7 cellular contexts compared by ENCODE assay signal in genomic region chr15:90164239-90164638, GRCh38. TPM values are rescaled to one million over a fixed set of nuclear protein-coding genes. Genes with fewer than 3 reads are reported as not detected.
DNase-seq lines count a peak whose midpoint lies in the region; ATAC-seq and TF ChIP-seq lines count a peak whose summit lies in the region.
"Not testable (repeated sequence)": the region's sequence is repeated elsewhere in the genome, so short reads cannot be mapped to it uniquely, and the experiment has no call there.

No MANE protein-coding gene starts in this region.

- H3K4ac ChIP-seq in IMR-90 (ENCODE audit: low read depth, low read length), result not testable (repeated sequence)

- not testable (repeated sequence) for H3K9me2 ChIP-seq in hepatocyte (replicated peaks; ENCODE audit: insufficient read depth)

- not testable (repeated sequence) for H3K36me3 Mint-ChIP-seq in activated T-cell treated with anti-CD3 and anti-CD28 coated beads, Interleukin-2, amount 50 U/mL, for 24 hours (ENCODE audit: low read depth); dendritic cell treated with granulocyte-macrophage colony-stimulating factor and Interleukin-4, amounts not matched to agents 40 ng/mL and 50 ng/mL, for 4 days (ENCODE audit: low read depth)

- not testable (repeated sequence) for BruUV-seq in IMR-90 (replicated peaks; lab: Mats Ljungman, UMichigan)

- WGBS in IMR-90 (ENCODE audit: extremely low coverage in 2 of 2, insufficient read length in 1 of 2), 2 experiments, result 67% methylated on average over 1 of the region's 3 CpGs; no CpG with 5 or more reads in 1 of the 2 experiments
- WGBS in hepatocyte (ENCODE audit: low lambda C conversion rate, missing lambda C conversion rate), result 96% methylated on average over 3 of the region's 3 CpGs
- 93 to 97% methylated on average over 3 of the region's 3 CpGs for WGBS in sigmoid colon, 2 donors

- peak overlapping the region; percentile 6; the same call in 1 of the 2 replicates for H3K27ac ChIP-seq in C4-2B
- H3K27ac ChIP-seq in IMR-90 (ENCODE audit: insufficient read depth, low read length), result not testable (repeated sequence)
- H3K27ac ChIP-seq in RWPE1, result peak overlapping the region; percentile 94
- H3K27ac ChIP-seq in hepatocyte, result peak overlapping the region; percentile 94
- H3K27ac ChIP-seq in sigmoid colon, result peak overlapping the region in 3 of 4 donors; percentile 9 to 84 (median 70)

- not testable (repeated sequence) for TF ChIP-seq CTCF in C4-2B (conservative IDR thresholded peaks at IDR 0.05); IMR-90 (conservative IDR thresholded peaks at IDR 0.05; ENCODE audit: low read depth, low read length); RWPE1 (conservative IDR thresholded peaks at IDR 0.05; ENCODE audit: low read depth); hepatocyte (IDR thresholded peaks at IDR 0.05; ENCODE audit: poor library complexity); sigmoid colon (IDR thresholded peaks at IDR 0.05)

- H3K36me3 ChIP-seq in IMR-90 (ENCODE audit: control insufficient read depth, insufficient read depth, low read length); hepatocyte (replicated peaks; ENCODE audit: insufficient read depth, low read depth); sigmoid colon: not testable (repeated sequence)

- TF ChIP-seq RAD21 in IMR-90 (IDR thresholded peaks at IDR 0.05; ENCODE audit: low read length), result not testable (repeated sequence)

- 0 out of 4 replicates have a peak overlapping the region, but pooled peaks have one; percentile 18 to 50 for H4K8ac ChIP-seq in IMR-90 (ENCODE audit: low read depth in 2 of 2, low read length in 2 of 2)

- not testable (repeated sequence) for H2BK5ac ChIP-seq in IMR-90 (ENCODE audit: low read depth, low read length, poor library complexity, severe bottlenecking)

- dilution Hi-C loops in IMR-90 (cut with HindIII; ENCODE audit: low sequenced_read_pairs, unreplicated experiment), result not testable (repeated sequence)

- H3K27ac Mint-ChIP-seq in activated T-cell treated with anti-CD3 and anti-CD28 coated beads, Interleukin-2, amount 50 U/mL, for 24 hours, result peak overlapping the region; percentile 23
- peak overlapping the region; percentile 44 for H3K27ac Mint-ChIP-seq in dendritic cell treated with granulocyte-macrophage colony-stimulating factor and Interleukin-4, amounts not matched to agents 40 ng/mL and 50 ng/mL, for 4 days

- not testable (repeated sequence) for H3K27me3 Mint-ChIP-seq in activated T-cell treated with anti-CD3 and anti-CD28 coated beads, Interleukin-2, amount 50 U/mL, for 24 hours; dendritic cell treated with granulocyte-macrophage colony-stimulating factor and Interleukin-4, amounts not matched to agents 40 ng/mL and 50 ng/mL, for 4 days

- H3K9me1 ChIP-seq in IMR-90 (ENCODE audit: insufficient read depth, low read length), result not testable (repeated sequence)

- peak overlapping the region; percentile 76; the same call in 1 of the 2 replicates for H2BK20ac ChIP-seq in IMR-90 (ENCODE audit: low read depth, low read length)

- H4K20me1 ChIP-seq in IMR-90 (ENCODE audit: insufficient read depth, low read length); hepatocyte (ENCODE audit: insufficient read depth, poor library complexity, severe bottlenecking): not testable (repeated sequence)

- H3K9me3 ChIP-seq in IMR-90 (ENCODE audit: control insufficient read depth, insufficient read depth, low read length); hepatocyte (ENCODE audit: low read depth); sigmoid colon: not testable (repeated sequence)

- not testable (repeated sequence) for H3K9me3 Mint-ChIP-seq in activated T-cell treated with anti-CD3 and anti-CD28 coated beads, Interleukin-2, amount 50 U/mL, for 24 hours; dendritic cell treated with granulocyte-macrophage colony-stimulating factor and Interleukin-4, amounts not matched to agents 40 ng/mL and 50 ng/mL, for 4 days

- H2AK5ac ChIP-seq in IMR-90 (ENCODE audit: low read depth, low read length), result peak overlapping the region; percentile 58

- not testable (repeated sequence) for H3K23ac ChIP-seq in IMR-90 (ENCODE audit: low read depth, low read length)

- H3K4me2 ChIP-seq in IMR-90 (ENCODE audit: low read depth, low read length); hepatocyte: not testable (repeated sequence)

- 0 out of 2 replicates have a peak overlapping the region, but pooled peaks have one; percentile 23 for H3K14ac ChIP-seq in IMR-90 (replicated peaks; ENCODE audit: low read depth, low read length)

- not testable (repeated sequence) for TF ChIP-seq EP300 in sigmoid colon (IDR thresholded peaks at IDR 0.05)

- not testable (repeated sequence) for TF ChIP-seq POLR2A in IMR-90 (IDR thresholded peaks at IDR 0.05; ENCODE audit: low read depth, low read length); sigmoid colon (IDR thresholded peaks at IDR 0.05)

- H3K9ac ChIP-seq in IMR-90 (ENCODE audit: low read depth, low read length), result not testable (repeated sequence)

- H2AK9ac ChIP-seq in IMR-90 (replicated peaks; ENCODE audit: low read depth, low read length, poor library complexity), result not testable (repeated sequence)

- H3K4me3 ChIP-seq in IMR-90 (ENCODE audit: insufficient read depth, low read depth, low read length); hepatocyte; sigmoid colon: not testable (repeated sequence)

- H3K79me1 ChIP-seq in IMR-90 (ENCODE audit: low read depth in 1 of 2, low read length in 2 of 2), result not testable (repeated sequence)

- H3K56ac ChIP-seq in IMR-90 (ENCODE audit: extremely low read depth, insufficient read depth, low read length), result not testable (repeated sequence)

- not testable (repeated sequence) for H3K18ac ChIP-seq in IMR-90 (ENCODE audit: low read depth, low read length)

- not testable (repeated sequence) for ATAC-seq in IMR-90 (ENCODE audit: low read depth)

- peak overlapping the region; percentile 25; the same call in 1 of the 2 replicates for H2BK120ac ChIP-seq in IMR-90 (ENCODE audit: low read depth, low read length)

- H3K27me3 ChIP-seq in IMR-90 (ENCODE audit: control insufficient read depth, insufficient read depth, low read length); hepatocyte; sigmoid colon: not testable (repeated sequence)

- not testable (repeated sequence) for H4K91ac ChIP-seq in IMR-90 (ENCODE audit: insufficient read depth, low read depth, low read length)

- H3K4me1 Mint-ChIP-seq in activated T-cell treated with anti-CD3 and anti-CD28 coated beads, Interleukin-2, amount 50 U/mL, for 24 hours (ENCODE audit: low read depth), result peaks cover 16% of the 10 kb centered on the region
- H3K4me1 Mint-ChIP-seq in dendritic cell treated with granulocyte-macrophage colony-stimulating factor and Interleukin-4, amounts not matched to agents 40 ng/mL and 50 ng/mL, for 4 days (ENCODE audit: low read depth), result peaks cover 66% of the 10 kb centered on the region

- not testable (repeated sequence) for H2AFZ ChIP-seq in IMR-90 (replicated peaks; ENCODE audit: low read length, poor library complexity); hepatocyte

- CTCF ChIA-PET in IMR-90 (lab: Yijun Ruan, JAX), result interaction anchor here (0.6 to 2.7 kb wide), 2 partner anchors 57 to 445 kb away, joined by 3 to 11 read pairs; no protein-coding TSS in a partner anchor
- CTCF ChIA-PET in RWPE1 (lab: Yijun Ruan, JAX), result interaction anchor here (0.6 kb wide), 1 partner anchor 430 kb away, joined by 3 read pairs; no protein-coding TSS in a partner anchor

- POLR2A ChIA-PET in IMR-90 (lab: Charles Lee; ENCODE audit: unreplicated experiment), result not testable (repeated sequence)
- POLR2A ChIA-PET in RWPE1 (lab: Yijun Ruan, JAX; ENCODE audit: low non-redundant PET), result interaction anchor here (0.7 to 0.8 kb wide), 2 partner anchors 20 to 63 kb away, joined by 3 read pairs; no protein-coding TSS in a partner anchor

- not testable (repeated sequence) for DNase-seq in IMR-90; RWPE1 (ENCODE audit: low spot score); activated T-cell treated with anti-CD3 and anti-CD28 coated beads, Interleukin-2, amount 50 U/mL, for 24 hours; hepatocyte (ENCODE audit: low spot score); sigmoid colon

- not testable (repeated sequence) for H4K5ac ChIP-seq in IMR-90 (ENCODE audit: low read depth, low read length)

- H2BK15ac ChIP-seq in IMR-90 (ENCODE audit: low read depth, low read length), result not testable (repeated sequence)

- in situ Hi-C loops in IMR-90 (cut with MboI; ENCODE audit: low sequenced_read_pairs), result loop anchor here (5.0 kb wide), 1 partner anchor 53 kb away; no protein-coding TSS in a partner anchor

- not testable (repeated sequence) for H3K4me3 Mint-ChIP-seq in activated T-cell treated with anti-CD3 and anti-CD28 coated beads, Interleukin-2, amount 50 U/mL, for 24 hours; dendritic cell treated with granulocyte-macrophage colony-stimulating factor and Interleukin-4, amounts not matched to agents 40 ng/mL and 50 ng/mL, for 4 days

- H3K79me2 ChIP-seq in hepatocyte, result not testable (repeated sequence)

- not testable (repeated sequence) for H3K4me1 ChIP-seq in IMR-90 (ENCODE audit: control insufficient read depth, insufficient read depth, low read length); hepatocyte (ENCODE audit: insufficient read depth)
- H3K4me1 ChIP-seq in sigmoid colon, result peaks cover 0 to 24% (median 21%) of the 10 kb centered on the region in 4 donors

- intact Hi-C loops in IMR-90 (cut with micrococcal nuclease); dendritic cell treated with granulocyte-macrophage colony-stimulating factor and Interleukin-4, amounts not matched to agents 40 ng/mL and 50 ng/mL, for 4 days (cut with micrococcal nuclease); sigmoid colon (cut with DNase I): not testable (repeated sequence)

RNA-seq across cellular contexts. Expression of gene SEMA4B, which starts 36.9 kb away (rescaled TPM):
- total RNA-seq in IMR-90 (2012; rRNA removed), result 5.0 and 6.9 TPM in 2 replicates
- polyA plus RNA-seq in IMR-90 (2012; rRNA removed), result 22.5 and 27.5 TPM in 2 replicates
- 12.9 and 29.8 TPM in 2 replicates for polyA plus RNA-seq in IMR-90 (2012; cell fraction: cytosol; rRNA removed)
- 23.9 and 48.0 TPM in 2 replicates for polyA plus RNA-seq in IMR-90 (2012; cell fraction: nucleus; rRNA removed; ENCODE audit: low replicate concordance)
- total RNA-seq in hepatocyte, result 19.2 and 27.8 TPM in 2 replicates
- polyA plus RNA-seq in hepatocyte, result 43.5 and 47.9 TPM in 2 replicates
- total RNA-seq in sigmoid colon, result 10 to 100 TPM; 42.0 to 72.4 (median 58.6) TPM
- polyA plus RNA-seq in sigmoid colon, result 10 to 100 TPM; 10.6 to 94.5 (median 11.4) TPM
